ENCODE assay signal across 1 cellular context in genomic region chr3:75777742-75778141, GRCh38. TPM values are rescaled to one million over a fixed set of nuclear protein-coding genes. Genes with fewer than 3 reads are reported as not detected.
"Had no signal": no experiment of that assay in that cellular context is flagged by ENCODE, and none has a peak within 500 bp of the region (broad histone marks: within the 10 kb centered on the region; RNA-seq: fewer than 3 reads in every experiment).

No MANE protein-coding gene starts in this region.

RNA-seq across cellular contexts. Expression of gene ZNF717, which starts 7.6 kb away (rescaled TPM):
- total RNA-seq: MCF 10A had no signal
